24 cellular contexts compared by ENCODE assay signal in genomic region chr16:56961851-56962281, GRCh38. TPM values are rescaled to one million over a fixed set of nuclear protein-coding genes. Genes with fewer than 3 reads are reported as not detected.
DNase-seq lines count a peak whose midpoint lies in the region; ATAC-seq and TF ChIP-seq lines count a peak whose summit lies in the region.
"Had no signal": no experiment of that assay in that cellular context is flagged by ENCODE, and none has a peak within 500 bp of the region (broad histone marks: within the 10 kb centered on the region; RNA-seq: fewer than 3 reads in every experiment).

CETP (plus strand) TSS chr16:56961950; CDS start chr16:56961980, 30 bp downstream.

- H3K4ac ChIP-seq in mesenchymal stem cell (ENCODE audit: low read depth in 1 of 2, low read length in 2 of 2): peak within 1 kb of the TSS in 1 of 2 experiments; percentile 32

- peak within 1 kb of the TSS; percentile 40 for H4K91ac ChIP-seq in mesenchymal stem cell (ENCODE audit: low read length)

- H3K9ac ChIP-seq in mesenchymal stem cell (ENCODE audit: low read length): no peak within 1 kb of the TSS

- peak within 1 kb of the TSS; percentile 8 for H4K8ac ChIP-seq in mesenchymal stem cell (ENCODE audit: low read length)

- 26 to 40% methylated on average over 12 of the region's 12 CpGs for WGBS in heart right ventricle, 2 donors
- WGBS in mesenchymal stem cell: 81% methylated on average over 12 of the region's 12 CpGs

- peak within 1 kb of the TSS; percentile 38 for H2BK15ac ChIP-seq in mesenchymal stem cell (ENCODE audit: low read depth, poor library complexity, severe bottlenecking)

- H3K9me3 ChIP-seq in right atrium auricular region (no peaks in the 10 kb centered on the region), heart right ventricle (no peaks in the 10 kb centered on the region), mesenchymal stem cell (ENCODE audit: control insufficient read depth, low read length) (no peaks in the 10 kb centered on the region), upper lobe of right lung (no peaks in the 10 kb centered on the region)
- H3K9me3 ChIP-seq: BE2C, Caco-2 had no signal

- no peak within 1 kb of the TSS for H2BK120ac ChIP-seq in mesenchymal stem cell (ENCODE audit: low read depth, low read length)

- DNase-seq in Right ventricle myocardium inferior (ENCODE audit: missing footprints) (no peak), right atrium auricular region (ENCODE audit: low spot score) (no peak), heart right ventricle (peak in 1 of 2 donors; percentile 37), mesenchymal stem cell (no peak), upper lobe of right lung (no peak), hypothalamus (lab: John Stamatoyannopoulos, UW) (no peak), NCI-H69 (lab: John Stamatoyannopoulos, UW) (no peak), 8988T (no peak)
- DNase-seq: activated CD8-positive, alpha-beta T cell treated with anti-CD3 and anti-CD28 coated beads, Interleukin-2, amount 10 ng/mL, durations not matched to agents 7 days and 5 days; activated effector memory CD4-positive, alpha-beta T cell treated with Interleukin-2 at 50 U/mL for 16 hours; activated T-cell treated with anti-CD3 and anti-CD28 coated beads for 4 hours; BE2C; Caco-2; head of caudate nucleus; NCI-H1694; NCI-H2171 treated with DMSO at 0.1 percent for 48 hours; NCI-H526 treated with DMSO at 0.1 percent for 48 hours; T-helper 17 cell had no signal

- H3K27me3 ChIP-seq in right atrium auricular region: no peaks in the 10 kb centered on the region
- H3K27me3 ChIP-seq in heart right ventricle: no peaks in the 10 kb centered on the region
- no peaks in the 10 kb centered on the region for H3K27me3 ChIP-seq in mesenchymal stem cell (ENCODE audit: control insufficient read depth in 1 of 2, insufficient read depth in 1 of 2, low read length in 2 of 2)
- H3K27me3 ChIP-seq in upper lobe of right lung: no peaks in the 10 kb centered on the region
- H3K27me3 ChIP-seq: BE2C had no signal

- intact Hi-C loops in Right ventricle myocardium inferior (cut with DNase I) (no loop called here), heart right ventricle (cut with DNase I) (loop anchor here in 5 of 10 donors (5.0 to 10.0 kb wide), 4 partner anchors 53 to 85 kb away; no protein-coding TSS in a partner anchor), upper lobe of right lung (cut with DNase I) (no loop called here)

- peaks cover 0 to 28% of the 10 kb centered on the region in 2 donors for H3K4me1 ChIP-seq in right atrium auricular region
- peaks cover 16 to 64% (median 45%) of the 10 kb centered on the region in 9 donors for H3K4me1 ChIP-seq in heart right ventricle
- H3K4me1 ChIP-seq in mesenchymal stem cell (ENCODE audit: control insufficient read depth, insufficient read depth, low read depth, low read length): peaks cover 8% of the 10 kb centered on the region
- H3K4me1 ChIP-seq in upper lobe of right lung: peaks cover 36% of the 10 kb centered on the region
- H3K4me1 ChIP-seq: BE2C had no signal

- no peaks in the 10 kb centered on the region for H3K79me1 ChIP-seq in mesenchymal stem cell (replicated peaks; ENCODE audit: low read length, poor library complexity, severe bottlenecking)

- peak; percentile 27 for ATAC-seq in Right ventricle myocardium inferior
- peak in 7 of 8 donors; percentile 20 to 65 (median 35) for ATAC-seq in heart right ventricle
- ATAC-seq in upper lobe of right lung: no peak
- ATAC-seq: activated CD8-positive, alpha-beta T cell treated with anti-CD3 and anti-CD28 coated beads, Interleukin-2, amount 10 ng/mL, durations not matched to agents 7 days and 5 days; T-helper 17 cell had no signal

- H3K36me3 ChIP-seq in right atrium auricular region (no peaks in the 10 kb centered on the region), heart right ventricle (no peaks in the 10 kb centered on the region), mesenchymal stem cell (ENCODE audit: control insufficient read depth in 1 of 2, insufficient read depth in 2 of 2, low read depth in 1 of 2, low read length in 2 of 2) (peaks cover 0 to 3% of the 10 kb centered on the region in 2 experiments), upper lobe of right lung (no peaks in the 10 kb centered on the region)
- H3K36me3 ChIP-seq: BE2C had no signal

- no peak within 1 kb of the TSS for H3K4me2 ChIP-seq in mesenchymal stem cell (ENCODE audit: low read length, poor library complexity, severe bottlenecking)

- H3K23ac ChIP-seq in mesenchymal stem cell (ENCODE audit: low read length in 2 of 2): no peak within 1 kb of the TSS

- no peak within 1 kb of the TSS for H2BK5ac ChIP-seq in mesenchymal stem cell (ENCODE audit: low read depth, low read length, poor library complexity, severe bottlenecking)

- H3K18ac ChIP-seq in mesenchymal stem cell (ENCODE audit: low read depth in 1 of 2, low read length in 2 of 2): peak within 1 kb of the TSS in 1 of 2 experiments; percentile 76

- H3K14ac ChIP-seq in mesenchymal stem cell (ENCODE audit: low read length in 2 of 2): peak within 1 kb of the TSS in 1 of 2 experiments; percentile 51

- H3K27ac ChIP-seq in right atrium auricular region: no peak within 1 kb of the TSS
- H3K27ac ChIP-seq in heart right ventricle: peak within 1 kb of the TSS in 8 of 10 donors; percentile 2 to 77 (median 52)
- no peak within 1 kb of the TSS for H3K27ac ChIP-seq in mesenchymal stem cell (ENCODE audit: low read length, poor library complexity, severe bottlenecking)
- peak within 1 kb of the TSS; percentile 17 for H3K27ac ChIP-seq in upper lobe of right lung

- H3K4me3 ChIP-seq in right atrium auricular region (no peak within 1 kb of the TSS), heart right ventricle (no peak within 1 kb of the TSS), mesenchymal stem cell (ENCODE audit: insufficient read depth in 1 of 2, low read depth in 1 of 2, low read length in 2 of 2) (no peak within 1 kb of the TSS), upper lobe of right lung (no peak within 1 kb of the TSS)

- no peak within 1 kb of the TSS for H2AK5ac ChIP-seq in mesenchymal stem cell (ENCODE audit: low read length, severe bottlenecking)

- H2BK12ac ChIP-seq in mesenchymal stem cell (ENCODE audit: low read length in 2 of 2): peak within 1 kb of the TSS in 1 of 2 experiments; percentile 76

- H2AFZ ChIP-seq in mesenchymal stem cell (ENCODE audit: low read depth, low read length): peak within 1 kb of the TSS; percentile 32

- no peak for TF ChIP-seq CTCF in right atrium auricular region (IDR thresholded peaks at IDR 0.05)
- TF ChIP-seq CTCF in heart right ventricle (IDR thresholded peaks at IDR 0.05): no peak
- no peak for TF ChIP-seq CTCF in upper lobe of right lung (IDR thresholded peaks at IDR 0.05)

RNA-seq across cellular contexts. Expression of gene CETP, which starts in this region (rescaled TPM):
- total RNA-seq in Right ventricle myocardium inferior: 0.32 TPM
- not detected for total RNA-seq in right atrium auricular region
- total RNA-seq in heart right ventricle: 1 to 10 TPM in 1 of 10 donors, under 1 TPM in 6, not detected in 3; 0.17 to 2.1 (median 0.31) TPM
- under 1 TPM; 0.15 to 0.32 TPM for polyA plus RNA-seq in heart right ventricle
- polyA plus RNA-seq in mesenchymal stem cell (2013, experiment 1 of 2): not detected
- polyA plus RNA-seq in mesenchymal stem cell (2013, experiment 2 of 2): 0.03 TPM
- 1.9 TPM for total RNA-seq in upper lobe of right lung
- total RNA-seq: A172; activated CD8-positive, alpha-beta T cell treated with anti-CD3 and anti-CD28 coated beads, Interleukin-2, amount 10 ng/mL, durations not matched to agents 7 days and 5 days; bronchial epithelial cell; Caco-2; H4; LHCN-M2; neural crest cell; progenitor cell of endocrine pancreas had no signal

Comparison
In these comparisons a context has a peak if more than half of its experiments do, and no peak if none do; other contexts are left out.
1. H3K27ac ChIP-seq: peak in heart right ventricle (8 of 10) and upper lobe of right lung (single experiment); none in right atrium auricular region (0 of 2) and mesenchymal stem cell (single experiment).
2. Peak in ATAC-seq in Right ventricle myocardium inferior; RNA of the gene not detected or under 1 TPM.